ENCODE assay signal across 10 cellular contexts in the genomic region with DNA sequence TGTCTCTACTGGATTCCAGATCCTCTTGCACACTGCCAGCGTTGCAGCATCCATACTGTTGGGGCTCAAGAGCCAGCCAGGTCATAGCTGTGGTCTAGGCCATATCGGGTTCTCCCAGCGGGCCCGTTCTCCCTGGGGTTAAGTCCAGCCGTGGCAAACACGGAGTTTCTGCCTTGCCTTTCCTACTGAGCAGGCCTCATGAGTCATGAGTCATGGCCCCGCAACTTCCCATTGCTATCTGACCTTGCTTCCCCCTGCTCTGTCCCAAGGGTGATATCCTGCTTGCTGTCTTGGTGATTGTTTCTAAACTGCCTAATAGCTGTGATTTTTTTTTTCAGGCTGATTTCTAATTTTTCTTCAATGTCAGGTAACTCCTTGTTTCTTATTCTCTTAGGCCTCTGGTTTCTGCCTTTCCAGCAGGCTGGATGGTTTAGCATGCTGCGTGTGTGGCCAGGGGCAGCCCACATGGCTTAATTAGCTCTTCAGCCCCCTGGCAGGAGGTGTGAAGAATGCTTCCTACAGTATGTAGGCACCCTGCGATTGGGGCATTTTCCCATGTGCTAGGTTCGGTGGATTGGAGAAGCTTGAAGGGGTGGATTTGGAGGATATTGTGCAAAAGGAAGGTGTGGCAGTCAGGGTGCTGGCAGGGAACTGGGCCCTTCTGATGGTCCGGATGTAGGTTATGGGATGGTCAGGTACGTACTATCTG. TPM values are rescaled to one million over a fixed set of nuclear protein-coding genes. Genes with fewer than 3 reads are reported as not detected.
DNase-seq lines count a peak whose midpoint lies in the region; ATAC-seq and TF ChIP-seq lines count a peak whose summit lies in the region.
"Had no signal": no experiment of that assay in that cellular context is flagged by ENCODE, and none has a peak within 500 bp of the region (broad histone marks: within the 10 kb centered on the region; RNA-seq: fewer than 3 reads in every experiment).

No MANE protein-coding gene starts in this region.

- CTCF ChIA-PET in CD4-positive, alpha-beta memory T cell (lab: Charles Lee; ENCODE audit: partially characterized antibody): no interaction called here

- H3K27ac ChIP-seq in esophagus squamous epithelium: peak overlapping the region in 3 of 4 donors; percentile 22 to 60 (median 44)
- H3K27ac ChIP-seq in CD4-positive, alpha-beta memory T cell (ENCODE audit: low read depth, low read length): no peak overlapping the region

- no peak overlapping the region for H3K4me3 Mint-ChIP-seq in nephron progenitor cell
- no peak overlapping the region for H3K4me3 Mint-ChIP-seq in CD4-positive, alpha-beta memory T cell
- no peak overlapping the region for H3K4me3 Mint-ChIP-seq in activated T-cell treated with anti-CD3 and anti-CD28 coated beads, Interleukin-2, amount 50 U/mL, for 4 hours
- H3K4me3 Mint-ChIP-seq: B cell had no signal

- no peak for ATAC-seq in GM21360 (IDR thresholded peaks at IDR 0.05; ENCODE audit: unreplicated experiment)
- no peak for ATAC-seq in activated T-cell treated with anti-CD3 and anti-CD28 coated beads, Interleukin-2, amount 50 U/mL, for 4 hours
- ATAC-seq: activated CD4-positive, CD25-positive, alpha-beta regulatory T cell treated with anti-CD3 and anti-CD28 coated beads, Interleukin-2, amount 50 U/mL, for 24 hours had no signal

- peaks cover 26% of the 10 kb centered on the region for H3K36me3 Mint-ChIP-seq in nephron progenitor cell (ENCODE audit: low read depth)
- no peaks in the 10 kb centered on the region for H3K36me3 Mint-ChIP-seq in CD4-positive, alpha-beta memory T cell
- H3K36me3 Mint-ChIP-seq in activated T-cell treated with anti-CD3 and anti-CD28 coated beads, Interleukin-2, amount 50 U/mL, for 4 hours (ENCODE audit: insufficient read depth): no peaks in the 10 kb centered on the region

- WGBS in esophagus squamous epithelium, 2 donors: 57 to 62% methylated on average over 10 to 12 of the region's 12 CpGs

- TF ChIP-seq CTCF in esophagus squamous epithelium (IDR thresholded peaks at IDR 0.05) (no peak), nephron progenitor cell (IDR thresholded peaks at IDR 0.05) (no peak)

- H3K4me1 Mint-ChIP-seq in nephron progenitor cell: peaks cover 45% of the 10 kb centered on the region
- no peaks in the 10 kb centered on the region for H3K4me1 Mint-ChIP-seq in CD4-positive, alpha-beta memory T cell
- no peaks in the 10 kb centered on the region for H3K4me1 Mint-ChIP-seq in activated T-cell treated with anti-CD3 and anti-CD28 coated beads, Interleukin-2, amount 50 U/mL, for 4 hours (ENCODE audit: low read depth)

- H3K27me3 Mint-ChIP-seq in nephron progenitor cell (ENCODE audit: low read depth, poor library complexity): peaks cover 6% of the 10 kb centered on the region
- peaks cover 1 to 3% of the 10 kb centered on the region in 2 donors for H3K27me3 Mint-ChIP-seq in CD4-positive, alpha-beta memory T cell
- peaks cover 9% of the 10 kb centered on the region for H3K27me3 Mint-ChIP-seq in activated T-cell treated with anti-CD3 and anti-CD28 coated beads, Interleukin-2, amount 50 U/mL, for 4 hours (ENCODE audit: low read depth)

- H3K36me3 ChIP-seq in esophagus squamous epithelium: no peaks in the 10 kb centered on the region
- no peaks in the 10 kb centered on the region for H3K36me3 ChIP-seq in CD4-positive, alpha-beta memory T cell (ENCODE audit: insufficient read depth, low read length)

- no peaks in the 10 kb centered on the region for H3K27me3 ChIP-seq in esophagus squamous epithelium
- no peaks in the 10 kb centered on the region for H3K27me3 ChIP-seq in CD4-positive, alpha-beta memory T cell (ENCODE audit: insufficient read depth, low read length)

- intact Hi-C loops in esophagus squamous epithelium (cut with DNase I): no loop called here
- intact Hi-C loops in CD4-positive, alpha-beta memory T cell (cut with micrococcal nuclease): no loop called here

- H3K27ac Mint-ChIP-seq in nephron progenitor cell: peak overlapping the region; percentile 37
- no peak overlapping the region for H3K27ac Mint-ChIP-seq in CD4-positive, alpha-beta memory T cell
- H3K27ac Mint-ChIP-seq: B cell had no signal

- H3K4me3 ChIP-seq in esophagus squamous epithelium: no peak overlapping the region
- no peak overlapping the region for H3K4me3 ChIP-seq in CD4-positive, alpha-beta memory T cell (ENCODE audit: low read length in 2 of 2)

- no peak for TF ChIP-seq POLR2A in esophagus squamous epithelium (IDR thresholded peaks at IDR 0.05)

- H3K4me1 ChIP-seq in esophagus squamous epithelium: peaks cover 8 to 50% (median 26%) of the 10 kb centered on the region in 3 donors
- no peaks in the 10 kb centered on the region for H3K4me1 ChIP-seq in CD4-positive, alpha-beta memory T cell (ENCODE audit: insufficient read depth, low read length)

- H3K9me3 ChIP-seq in esophagus squamous epithelium: no peaks in the 10 kb centered on the region
- H3K9me3 ChIP-seq in CD4-positive, alpha-beta memory T cell (ENCODE audit: control insufficient read depth in 1 of 2, low read length in 2 of 2): no peaks in the 10 kb centered on the region

- POLR2A ChIA-PET in CD4-positive, alpha-beta memory T cell (lab: Charles Lee; ENCODE audit: partially characterized antibody): no interaction called here

- DNase-seq in AG08395 (ENCODE audit: low spot score) (peak; percentile 34), NOMO-1 (lab: John Stamatoyannopoulos, UW; ENCODE audit: unreplicated experiment in 2 of 2) (peak; percentile 19 to 58), esophagus squamous epithelium (lab: John Stamatoyannopoulos, UW) (no peak), nephron progenitor cell (no peak), HPDE6-E6E7 (ENCODE audit: extremely low spot score) (no peak)
- no peak for DNase-seq in CD4-positive, alpha-beta memory T cell
- no peak for DNase-seq in activated T-cell treated with anti-CD3 and anti-CD28 coated beads, Interleukin-2, amount 50 U/mL, for 4 hours

- no peaks in the 10 kb centered on the region for H3K9me3 Mint-ChIP-seq in nephron progenitor cell
- H3K9me3 Mint-ChIP-seq in CD4-positive, alpha-beta memory T cell: peaks cover 0 to 1% (median 0%) of the 10 kb centered on the region in 8 donors
- H3K9me3 Mint-ChIP-seq in activated T-cell treated with anti-CD3 and anti-CD28 coated beads, Interleukin-2, amount 50 U/mL, for 4 hours: no peaks in the 10 kb centered on the region

RNA-seq across cellular contexts. Expression of a gene that starts 18.7 kb away (rescaled TPM):
- 10 to 100 TPM in 1 of 4 donors, 1 to 10 TPM in 3; 2.2 to 14.5 (median 5.5) TPM for total RNA-seq in esophagus squamous epithelium
- total RNA-seq in CD4-positive, alpha-beta memory T cell: 1 to 10 TPM; 1.7 to 2.2 TPM
- not detected for polyA plus RNA-seq in CD4-positive, alpha-beta memory T cell
- total RNA-seq in activated T-cell treated with anti-CD3 and anti-CD28 coated beads, Interleukin-2, amount 50 U/mL, for 4 hours: 1 to 10 TPM; 2.7 to 4.2 (median 4.0) TPM

Comparison
In these comparisons a context has a peak if more than half of its experiments do, and no peak if none do; other contexts are left out.
1. DNase-seq: peak in AG08395 (single experiment) and NOMO-1 (2 of 2); none in esophagus squamous epithelium (single experiment), nephron progenitor cell (single experiment), CD4-positive, alpha-beta memory T cell (0 of 5), activated T-cell treated with anti-CD3 and anti-CD28 coated beads, Interleukin-2, amount 50 U/mL, for 4 hours (single experiment) and HPDE6-E6E7 (single experiment).